19 cellular contexts compared by ENCODE assay signal in the genomic region with DNA sequence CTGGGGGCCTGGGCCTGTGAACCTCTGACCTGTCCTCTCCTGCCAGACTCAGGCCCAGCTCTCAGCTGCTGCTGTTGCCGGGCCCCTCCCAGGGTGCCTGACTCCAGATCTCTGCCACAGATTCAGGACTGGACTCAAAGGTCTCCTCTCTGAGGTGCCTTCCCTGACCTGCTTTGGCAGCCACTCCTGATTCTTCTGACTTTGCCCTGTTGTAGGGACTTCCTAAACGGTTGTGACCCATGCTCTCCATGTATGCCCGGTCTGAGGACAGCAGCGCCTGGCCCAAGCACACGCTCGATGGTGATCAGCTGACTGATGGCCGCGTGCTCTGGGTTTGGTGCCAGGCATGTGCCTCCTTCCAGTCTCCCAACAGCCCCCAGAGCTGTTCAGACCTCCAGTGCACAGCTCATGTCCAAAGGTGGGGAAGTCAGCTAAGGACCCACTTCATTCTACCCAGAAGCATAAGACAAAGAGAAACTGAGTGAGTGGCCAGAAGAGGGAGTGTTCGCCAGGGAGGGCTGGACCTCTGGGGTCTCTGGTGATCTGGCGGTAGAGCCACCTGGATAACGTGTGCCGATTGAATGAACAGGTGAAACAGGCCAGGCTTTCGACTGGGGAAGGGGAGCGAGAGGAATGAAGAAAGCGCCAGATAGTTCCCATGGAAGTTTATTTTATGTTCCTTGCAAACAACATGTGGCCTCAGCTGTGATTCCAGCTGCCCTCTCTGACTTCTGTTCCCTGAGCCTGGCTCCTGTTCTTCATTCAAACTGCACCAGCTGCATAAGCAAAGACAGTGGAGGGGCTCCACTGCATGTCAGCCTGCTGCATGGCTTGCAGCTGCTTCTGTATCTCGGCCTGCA. TPM values are rescaled to one million over a fixed set of nuclear protein-coding genes. Genes with fewer than 3 reads are reported as not detected.
DNase-seq lines count a peak whose midpoint lies in the region; ATAC-seq, FAIRE-seq and TF ChIP-seq lines count a peak whose summit lies in the region.
"Had no signal": no experiment of that assay in that cellular context is flagged by ENCODE, and none has a peak within 500 bp of the region (broad histone marks: within the 10 kb centered on the region; RNA-seq: fewer than 3 reads in every experiment).

No MANE protein-coding gene starts in this region.

- H4K8ac ChIP-seq in IMR-90 (ENCODE audit: low read depth in 2 of 2, low read length in 2 of 2), result no peak overlapping the region

- no peak overlapping the region for H3K27ac Mint-ChIP-seq in endodermal cell
- H3K27ac Mint-ChIP-seq in activated naive CD8-positive, alpha-beta T cell treated with anti-CD3 and anti-CD28 coated beads, Interleukin-2, amount 50 U/mL, for 24 hours, result no peak overlapping the region

- no peak overlapping the region for H3K4ac ChIP-seq in IMR-90 (ENCODE audit: low read depth, low read length)

- no peak overlapping the region for H3K27ac ChIP-seq in IMR-90 (ENCODE audit: insufficient read depth, low read length)
- H3K27ac ChIP-seq in endodermal cell (ENCODE audit: low read depth, low read length), result no peak overlapping the region
- peak overlapping the region in 2 of 3 donors; percentile 48 to 82 for H3K27ac ChIP-seq in right lobe of liver
- H3K27ac ChIP-seq: BLaER1, PC-9 had no signal

- H3K9me3 ChIP-seq in IMR-90 (ENCODE audit: control insufficient read depth, insufficient read depth, low read length) (no peaks in the 10 kb centered on the region), endodermal cell (ENCODE audit: control insufficient read depth, low read length) (no peaks in the 10 kb centered on the region), right lobe of liver (no peaks in the 10 kb centered on the region)
- H3K9me3 ChIP-seq: BLaER1 had no signal

- H4K20me1 ChIP-seq in IMR-90 (ENCODE audit: insufficient read depth, low read length), result no peaks in the 10 kb centered on the region
- H4K20me1 ChIP-seq: BLaER1 had no signal

- in situ Hi-C loops in IMR-90 (cut with MboI; ENCODE audit: low sequenced_read_pairs), result no loop called here

- H2AK9ac ChIP-seq in IMR-90 (replicated peaks; ENCODE audit: low read depth, low read length, poor library complexity), result no peak overlapping the region

- H3K23ac ChIP-seq in IMR-90 (ENCODE audit: low read depth, low read length), result no peak overlapping the region

- no peaks in the 10 kb centered on the region for H3K36me3 Mint-ChIP-seq in endodermal cell (ENCODE audit: low read depth)
- H3K36me3 Mint-ChIP-seq in activated naive CD8-positive, alpha-beta T cell treated with anti-CD3 and anti-CD28 coated beads, Interleukin-2, amount 50 U/mL, for 24 hours (ENCODE audit: low read depth), result no peaks in the 10 kb centered on the region
- H3K36me3 Mint-ChIP-seq: CD8-positive, alpha-beta memory T cell; IgD-negative memory B cell had no signal

- no peak overlapping the region for H4K5ac ChIP-seq in IMR-90 (ENCODE audit: low read depth, low read length)

- no peak overlapping the region for H3K4me3 Mint-ChIP-seq in endodermal cell
- H3K4me3 Mint-ChIP-seq in activated naive CD8-positive, alpha-beta T cell treated with anti-CD3 and anti-CD28 coated beads, Interleukin-2, amount 50 U/mL, for 24 hours, result no peak overlapping the region
- H3K4me3 Mint-ChIP-seq: IgD-negative memory B cell had no signal

- H3K4me1 ChIP-seq in IMR-90 (ENCODE audit: control insufficient read depth, insufficient read depth, low read length) (no peaks in the 10 kb centered on the region), endodermal cell (ENCODE audit: control insufficient read depth, insufficient read depth, low read length) (no peaks in the 10 kb centered on the region), right lobe of liver (peaks cover 0 to 31% (median 12%) of the 10 kb centered on the region in 4 donors)
- H3K4me1 ChIP-seq: BLaER1 had no signal

- H3K14ac ChIP-seq in IMR-90 (replicated peaks; ENCODE audit: low read depth, low read length), result no peak overlapping the region

- ATAC-seq in IMR-90 (ENCODE audit: low read depth) (no peak), right lobe of liver (peak; percentile 71 to 87 (median 86))
- ATAC-seq in activated naive CD8-positive, alpha-beta T cell treated with anti-CD3 and anti-CD28 coated beads, Interleukin-2, amount 50 U/mL, for 24 hours, result no peak
- ATAC-seq: SK-N-SH treated with all-trans-retinoic acid at 6 μM for 48 hours had no signal

- H2BK5ac ChIP-seq in IMR-90 (ENCODE audit: low read depth, low read length, poor library complexity, severe bottlenecking), result no peak overlapping the region

- TF ChIP-seq CTCF in IMR-90 (conservative IDR thresholded peaks at IDR 0.05; ENCODE audit: low read depth, low read length) (no peak), endodermal cell (conservative IDR thresholded peaks at IDR 0.05) (peak; percentile 57), right lobe of liver (IDR thresholded peaks at IDR 0.05) (no peak)

- no peak for DNase-seq in IMR-90
- no peak for DNase-seq in endodermal cell
- DNase-seq in right lobe of liver, result peak; percentile 42 to 86 (median 72)
- no peak for DNase-seq in urothelium cell line (ENCODE audit: low spot score)
- DNase-seq in cerebellar cortex (ENCODE audit: low spot score), result no peak
- no peak for DNase-seq in NCI-H2107 treated with DMSO at 0.1 percent for 48 hours (lab: John Stamatoyannopoulos, UW; ENCODE audit: unreplicated experiment)
- no peak for DNase-seq in activated naive CD8-positive, alpha-beta T cell treated with anti-CD3 and anti-CD28 coated beads, Interleukin-2, amount 50 U/mL, for 24 hours
- DNase-seq: CD8-positive, alpha-beta memory T cell; GF-D8; MV-4-11; NCI-H1436; NCI-H2081 treated with DMSO at 0.1 percent for 48 hours; NCI-H2227 treated with DMSO at 0.1 percent for 48 hours; NCI-H524 treated with DMSO at 0.1 percent for 48 hours; PC-9 had no signal

- no peaks in the 10 kb centered on the region for H3K4me1 Mint-ChIP-seq in endodermal cell
- H3K4me1 Mint-ChIP-seq in activated naive CD8-positive, alpha-beta T cell treated with anti-CD3 and anti-CD28 coated beads, Interleukin-2, amount 50 U/mL, for 24 hours, result no peaks in the 10 kb centered on the region
- H3K4me1 Mint-ChIP-seq: CD8-positive, alpha-beta memory T cell had no signal

- H3K18ac ChIP-seq in IMR-90 (ENCODE audit: low read depth, low read length), result no peak overlapping the region

- H3K4me3 ChIP-seq in IMR-90 (ENCODE audit: insufficient read depth, low read depth, low read length), result no peak overlapping the region
- H3K4me3 ChIP-seq in endodermal cell (ENCODE audit: low read length), result no peak overlapping the region
- H3K4me3 ChIP-seq in right lobe of liver, result no peak overlapping the region
- H3K4me3 ChIP-seq: BLaER1, PC-9 had no signal

- no peaks in the 10 kb centered on the region for H3K79me1 ChIP-seq in IMR-90 (ENCODE audit: low read depth in 1 of 2, low read length in 2 of 2)

- 63% methylated on average over 13 of the region's 16 CpGs; no CpG with 5 or more reads in 1 of the 2 experiments for WGBS in IMR-90 (ENCODE audit: extremely low coverage in 2 of 2, insufficient read length in 1 of 2), 2 experiments
- 89 to 90% methylated on average over 11 to 16 of the region's 16 CpGs for WGBS in endodermal cell (ENCODE audit: insufficient coverage in 1 of 2, insufficient read length in 1 of 2), 2 experiments
- 37% methylated on average over 11 of the region's 16 CpGs for WGBS in right lobe of liver (ENCODE audit: insufficient coverage, low coverage, low lambda C conversion rate, missing lambda C conversion rate)

- no peak overlapping the region for H4K91ac ChIP-seq in IMR-90 (ENCODE audit: insufficient read depth, low read depth, low read length)

- H2BK15ac ChIP-seq in IMR-90 (ENCODE audit: low read depth, low read length), result no peak overlapping the region

- intact Hi-C loops in IMR-90 (cut with micrococcal nuclease), result no loop called here
- intact Hi-C loops in right lobe of liver (cut with DNase I), result no loop called here

- no peak overlapping the region for H2BK20ac ChIP-seq in IMR-90 (ENCODE audit: low read depth, low read length)

- peak overlapping the region; percentile 48 for H2AFZ ChIP-seq in IMR-90 (replicated peaks; ENCODE audit: low read length, poor library complexity)
- H2AFZ ChIP-seq: PC-9 had no signal

- peak; percentile 62 for FAIRE-seq in urothelium cell line (lab: Jason Lieb, UNC)
- FAIRE-seq: H54 had no signal

- H2AK5ac ChIP-seq in IMR-90 (ENCODE audit: low read depth, low read length), result no peak overlapping the region

- peaks cover 89% of the 10 kb centered on the region for H3K27me3 Mint-ChIP-seq in endodermal cell (ENCODE audit: insufficient read depth)
- H3K27me3 Mint-ChIP-seq in activated naive CD8-positive, alpha-beta T cell treated with anti-CD3 and anti-CD28 coated beads, Interleukin-2, amount 50 U/mL, for 24 hours, result no peaks in the 10 kb centered on the region
- H3K27me3 Mint-ChIP-seq: IgD-negative memory B cell had no signal

- H3K27me3 ChIP-seq in IMR-90 (ENCODE audit: control insufficient read depth, insufficient read depth, low read length) (peaks cover 61% of the 10 kb centered on the region), endodermal cell (ENCODE audit: control insufficient read depth, insufficient read depth, low read length, poor library complexity, severe bottlenecking) (peaks cover 9% of the 10 kb centered on the region), right lobe of liver (no peaks in the 10 kb centered on the region)
- H3K27me3 ChIP-seq: BLaER1 had no signal

- H3K9me3 Mint-ChIP-seq in endodermal cell, result no peaks in the 10 kb centered on the region
- no peaks in the 10 kb centered on the region for H3K9me3 Mint-ChIP-seq in activated naive CD8-positive, alpha-beta T cell treated with anti-CD3 and anti-CD28 coated beads, Interleukin-2, amount 50 U/mL, for 24 hours
- H3K9me3 Mint-ChIP-seq: CD8-positive, alpha-beta memory T cell; IgD-negative memory B cell had no signal

- TF ChIP-seq POLR2A in IMR-90 (IDR thresholded peaks at IDR 0.05; ENCODE audit: low read depth, low read length) (no peak), right lobe of liver (IDR thresholded peaks at IDR 0.05) (no peak)

- POLR2A ChIA-PET in IMR-90 (lab: Charles Lee; ENCODE audit: unreplicated experiment), result no interaction called here

- TF ChIP-seq RAD21 in IMR-90 (IDR thresholded peaks at IDR 0.05; ENCODE audit: low read length), result no peak

- CTCF ChIA-PET in IMR-90 (lab: Yijun Ruan, JAX), result interaction anchor here (0.8 to 1.3 kb wide), 2 partner anchors 120 to 146 kb away, joined by 3 read pairs; no protein-coding TSS in a partner anchor

- H3K36me3 ChIP-seq in IMR-90 (ENCODE audit: control insufficient read depth, insufficient read depth, low read length) (no peaks in the 10 kb centered on the region), endodermal cell (ENCODE audit: control insufficient read depth, insufficient read depth, low read length) (no peaks in the 10 kb centered on the region), right lobe of liver (no peaks in the 10 kb centered on the region)
- H3K36me3 ChIP-seq: BLaER1 had no signal

- BruUV-seq in IMR-90 (replicated peaks; lab: Mats Ljungman, UMichigan), result no TSS peak

- H3K9ac ChIP-seq in IMR-90 (ENCODE audit: low read depth, low read length) (no peak overlapping the region), endodermal cell (ENCODE audit: extremely low read depth, low read length, poor library complexity, severe bottlenecking) (no peak overlapping the region)
- H3K9ac ChIP-seq: BLaER1 had no signal

- no peak overlapping the region for H3K56ac ChIP-seq in IMR-90 (ENCODE audit: extremely low read depth, insufficient read depth, low read length)

- 0 out of 2 replicates have a peak, but pooled peaks cover 2% of the 10 kb centered on the region for H3K9me1 ChIP-seq in IMR-90 (ENCODE audit: insufficient read depth, low read length)

- dilution Hi-C loops in IMR-90 (cut with HindIII; ENCODE audit: low sequenced_read_pairs, unreplicated experiment), result no loop called here

- no peak overlapping the region for H2BK120ac ChIP-seq in IMR-90 (ENCODE audit: low read depth, low read length)

- H3K4me2 ChIP-seq in IMR-90 (ENCODE audit: low read depth, low read length), result no peak overlapping the region
- H3K4me2 ChIP-seq: BLaER1, PC-9 had no signal

RNA-seq across cellular contexts. Expression of a gene that starts 8.1 kb away (rescaled TPM):
- total RNA-seq in IMR-90 (2012; rRNA removed) (19.7 and 23.5 TPM in 2 replicates), endodermal cell (10 to 100 TPM; 68.8 to 71.9 TPM), right lobe of liver (10 to 100 TPM; 13.5 to 20.4 (median 15.6) TPM)
- polyA plus RNA-seq in IMR-90 (2012; rRNA removed), result 21.8 and 23.0 TPM in 2 replicates
- 7.9 and 10.6 TPM in 2 replicates for polyA plus RNA-seq in IMR-90 (2012; cell fraction: cytosol; rRNA removed)
- polyA plus RNA-seq in IMR-90 (2012; cell fraction: nucleus; rRNA removed; ENCODE audit: low replicate concordance), result 57.4 and 109 TPM in 2 replicates
- 61.4 TPM for polyA plus RNA-seq in endodermal cell (2013, experiment 1 of 2)
- 49.3 TPM for polyA plus RNA-seq in endodermal cell (2013, experiment 2 of 2)

RNA-seq across cellular contexts. Expression of a gene that starts 38.0 kb away (rescaled TPM):
- 20.8 and 25.0 TPM in 2 replicates for total RNA-seq in IMR-90 (2012; rRNA removed)
- 30.3 and 34.0 TPM in 2 replicates for polyA plus RNA-seq in IMR-90 (2012; rRNA removed)
- polyA plus RNA-seq in IMR-90 (2012; cell fraction: cytosol; rRNA removed), result 23.8 and 28.1 TPM in 2 replicates
- polyA plus RNA-seq in IMR-90 (2012; cell fraction: nucleus; rRNA removed; ENCODE audit: low replicate concordance), result 59.4 and 83.4 TPM in 2 replicates
- 10 to 100 TPM; 37.6 to 49.2 TPM for total RNA-seq in endodermal cell
- 20.3 TPM for polyA plus RNA-seq in endodermal cell (2013, experiment 1 of 2)
- 18.3 TPM for polyA plus RNA-seq in endodermal cell (2013, experiment 2 of 2)
- total RNA-seq in right lobe of liver, result 10 to 100 TPM in 4 of 6 experiments, 1 to 10 TPM in 2; 5.0 to 19.4 (median 12.8) TPM

Comparison
In these comparisons a context has a peak if more than half of its experiments do, and no peak if none do; other contexts are left out.
1. ATAC-seq: peak in right lobe of liver (4 of 4); none in IMR-90 (single experiment) and activated naive CD8-positive, alpha-beta T cell treated with anti-CD3 and anti-CD28 coated beads, Interleukin-2, amount 50 U/mL, for 24 hours (single experiment).
2. DNase-seq: peak in right lobe of liver (3 of 3); none in IMR-90 (single experiment), endodermal cell (single experiment), urothelium cell line (single experiment), cerebellar cortex (single experiment), NCI-H2107 treated with DMSO at 0.1 percent for 48 hours (single experiment) and activated naive CD8-positive, alpha-beta T cell treated with anti-CD3 and anti-CD28 coated beads, Interleukin-2, amount 50 U/mL, for 24 hours (single experiment).
3. H3K27ac ChIP-seq: peak in right lobe of liver (2 of 3); none in IMR-90 (single experiment) and endodermal cell (single experiment).